9 cellular contexts compared by ENCODE assay signal in the genomic region with DNA sequence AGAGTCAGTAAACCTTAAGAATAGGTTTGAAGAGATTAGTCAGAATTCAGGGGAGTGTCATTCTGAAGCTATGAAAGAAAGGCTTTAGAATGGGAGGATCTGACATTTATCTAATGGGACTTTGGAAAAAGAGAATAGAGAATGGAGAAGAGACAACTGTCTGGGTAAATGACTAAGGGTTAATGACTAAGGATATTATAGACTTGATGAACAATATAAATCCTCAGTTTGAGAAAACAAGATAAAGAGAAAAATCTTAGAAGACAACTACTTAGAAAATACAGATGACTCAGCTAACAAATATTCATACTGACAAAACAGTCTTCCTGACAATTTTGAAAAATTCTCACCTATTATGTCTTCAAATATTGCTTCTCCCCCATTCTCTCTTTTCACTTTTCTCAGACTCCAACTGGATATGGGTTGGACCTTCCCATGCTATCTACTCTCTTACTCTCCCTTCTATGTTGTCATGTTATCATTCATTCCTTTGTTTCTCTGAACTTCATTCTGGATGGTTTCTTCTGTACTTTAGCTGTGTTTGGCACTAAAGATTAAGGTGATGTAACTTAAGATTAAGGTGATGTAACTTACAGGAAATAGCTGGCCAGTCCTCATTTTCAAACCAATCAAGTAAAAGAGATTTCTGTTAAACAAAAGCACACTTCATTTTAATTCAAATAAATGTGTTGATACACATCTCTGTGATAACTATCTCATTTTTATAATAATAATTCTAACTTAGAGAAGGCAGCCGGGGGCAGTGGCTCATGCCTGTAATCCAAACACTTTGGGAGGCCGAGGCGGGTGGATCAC. TPM values are rescaled to one million over a fixed set of nuclear protein-coding genes. Genes with fewer than 3 reads are reported as not detected.
DNase-seq lines count a peak whose midpoint lies in the region; ATAC-seq and TF ChIP-seq lines count a peak whose summit lies in the region.
"Had no signal": no experiment of that assay in that cellular context is flagged by ENCODE, and none has a peak within 500 bp of the region (broad histone marks: within the 10 kb centered on the region; RNA-seq: fewer than 3 reads in every experiment).

No MANE protein-coding gene starts in this region.

- ATAC-seq in SK-N-SH treated with all-trans-retinoic acid at 6 μM for 48 hours: peak; percentile 68

- H3K4me3 ChIP-seq in left ventricle myocardium inferior (no peak overlapping the region), vagina (no peak overlapping the region)

- intact Hi-C loops in left ventricle myocardium inferior (cut with micrococcal nuclease): no loop called here
- intact Hi-C loops in cardiac septum (cut with DNase I): no loop called here
- intact Hi-C loops in vagina (cut with DNase I): no loop called here

- peaks cover 49% of the 10 kb centered on the region for H3K4me1 ChIP-seq in left ventricle myocardium inferior
- H3K4me1 ChIP-seq in vagina: peaks cover 13% of the 10 kb centered on the region

- H3K27me3 ChIP-seq in left ventricle myocardium inferior (ENCODE audit: low read depth): no peaks in the 10 kb centered on the region
- H3K27me3 ChIP-seq in vagina: no peaks in the 10 kb centered on the region

- H3K36me3 ChIP-seq in left ventricle myocardium inferior: no peaks in the 10 kb centered on the region
- no peaks in the 10 kb centered on the region for H3K36me3 ChIP-seq in vagina

- H3K27ac ChIP-seq in left ventricle myocardium inferior (replicated peaks) (peak overlapping the region; percentile 27), vagina (no peak overlapping the region)

- H3K9me3 ChIP-seq in left ventricle myocardium inferior (replicated peaks): no peaks in the 10 kb centered on the region
- no peaks in the 10 kb centered on the region for H3K9me3 ChIP-seq in vagina

- TF ChIP-seq POLR2A in erythroblast (IDR thresholded peaks at IDR 0.05; ENCODE audit: low read length): no peak
- no peak for TF ChIP-seq POLR2A in vagina (IDR thresholded peaks at IDR 0.05)

- TF ChIP-seq CTCF in left ventricle myocardium inferior (IDR thresholded peaks at IDR 0.05; ENCODE audit: borderline replicate concordance) (no peak), vagina (IDR thresholded peaks at IDR 0.05) (no peak)

- DNase-seq in left ventricle myocardium inferior (no peak), cardiac septum (ENCODE audit: low spot score) (no peak), erythroblast (lab: John Stamatoyannopoulos, UW) (peak; percentile 46 to 68), NCI-H510A (lab: John Stamatoyannopoulos, UW) (no peak), vagina (ENCODE audit: extremely low spot score in 2 of 2) (no peak), cerebellar nuclear complex (lab: John Stamatoyannopoulos, UW) (no peak)
- DNase-seq in effector CD8-positive, alpha-beta T cell (lab: John Stamatoyannopoulos, UW): no peak
- DNase-seq: NCI-H1048 had no signal

TF ChIP-seq in SK-N-SH treated with all-trans-retinoic acid at 6 μM for 48 hours, 23 proteins besides CTCF, POLR2A, EP300 and RAD21:
- TF ChIP-seq TCF4 (CRISPR knock-in tag; IDR thresholded peaks at IDR 0.05; ENCODE audit: borderline replicate concordance): no peak
- TF ChIP-seq ISL1 (CRISPR knock-in tag; IDR thresholded peaks at IDR 0.05): peak; percentile 36; the same call in 1 of the 2 replicates
- TF ChIP-seq, protein P1, sequence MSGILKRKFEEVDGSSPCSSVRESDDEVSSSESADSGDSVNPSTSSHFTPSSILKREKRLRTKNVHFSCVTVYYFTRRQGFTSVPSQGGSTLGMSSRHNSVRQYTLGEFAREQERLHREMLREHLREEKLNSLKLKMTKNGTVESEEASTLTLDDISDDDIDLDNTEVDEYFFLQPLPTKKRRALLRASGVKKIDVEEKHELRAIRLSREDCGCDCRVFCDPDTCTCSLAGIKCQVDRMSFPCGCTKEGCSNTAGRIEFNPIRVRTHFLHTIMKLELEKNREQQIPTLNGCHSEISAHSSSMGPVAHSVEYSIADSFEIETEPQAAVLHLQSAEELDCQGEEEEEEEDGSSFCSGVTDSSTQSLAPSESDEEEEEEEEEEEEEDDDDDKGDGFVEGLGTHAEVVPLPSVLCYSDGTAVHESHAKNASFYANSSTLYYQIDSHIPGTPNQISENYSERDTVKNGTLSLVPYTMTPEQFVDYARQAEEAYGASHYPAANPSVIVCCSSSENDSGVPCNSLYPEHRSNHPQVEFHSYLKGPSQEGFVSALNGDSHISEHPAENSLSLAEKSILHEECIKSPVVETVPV (CRISPR knock-in tag; IDR thresholded peaks at IDR 0.05): no peak
- no peak for TF ChIP-seq BACH2 (CRISPR knock-in tag; IDR thresholded peaks at IDR 0.05; ENCODE audit: borderline replicate concordance)
- no peak for TF ChIP-seq ZFP3 (CRISPR knock-in tag; IDR thresholded peaks at IDR 0.05)
- TF ChIP-seq ESRRG (CRISPR knock-in tag; IDR thresholded peaks at IDR 0.05): no peak
- no peak for TF ChIP-seq ZNF8 (CRISPR knock-in tag; IDR thresholded peaks at IDR 0.05)
- TF ChIP-seq PPARA (CRISPR knock-in tag; IDR thresholded peaks at IDR 0.05; ENCODE audit: borderline replicate concordance): no peak
- TF ChIP-seq ARNTL (CRISPR knock-in tag; IDR thresholded peaks at IDR 0.05; ENCODE audit: borderline replicate concordance, low read depth): no peak
- 0 out of 2 replicates have a peak, but pooled peaks have one; percentile 24 for TF ChIP-seq ZFP30 (CRISPR knock-in tag; IDR thresholded peaks at IDR 0.05)

RNA-seq across cellular contexts. Expression of gene SLC16A1, which starts 20.3 kb away (rescaled TPM):
- total RNA-seq in left ventricle myocardium inferior (154 TPM), cardiac septum (119 TPM), vagina (12.8 TPM)

Comparison
In these comparisons a context has a peak if more than half of its experiments do, and no peak if none do; other contexts are left out.
1. DNase-seq: peak in erythroblast (2 of 2); none in left ventricle myocardium inferior (single experiment), cardiac septum (single experiment), NCI-H510A (single experiment), vagina (0 of 2), cerebellar nuclear complex (0 of 2) and effector CD8-positive, alpha-beta T cell (single experiment).